In genomic region chr17:35842239-35842638, GRCh38 we compare ENCODE assay signal across 24 cellular contexts. TPM values are rescaled to one million over a fixed set of nuclear protein-coding genes. Genes with fewer than 3 reads are reported as not detected.
"Had no signal": no experiment of that assay in that cellular context is flagged by ENCODE, and none has a peak within 500 bp of the region (broad histone marks: within the 10 kb centered on the region; RNA-seq: fewer than 3 reads in every experiment).

No MANE protein-coding gene starts in this region.

- H3K4me1 ChIP-seq: body of pancreas, parathyroid adenoma, right lobe of liver, stomach, suprapubic skin had no signal

- DNase-seq: activated CD4-positive, alpha-beta T cell treated with anti-CD3 and anti-CD28 coated beads, Interleukin-2, amount 50 U/mL, for 1 hour; activated CD8-positive, alpha-beta memory T cell treated with anti-CD3 and anti-CD28 coated beads, Interleukin-2, amount 50 U/mL, for 48 hours; activated gamma-delta T cell treated with Interleukin-2 at 50 U/mL for 16 hours; body of pancreas; effector CD4-positive, alpha-beta T cell; foreskin melanocyte; right lobe of liver; stimulated activated CD4-positive, alpha-beta T cell treated with anti-CD3 and anti-CD28 coated beads, Interleukin-2, amount 100 ng/mL, for 24 hours; stomach; SW 1271; T-helper 17 cell had no signal

- H2AFZ ChIP-seq: parathyroid adenoma had no signal

- H3K27ac Mint-ChIP-seq: dendritic cell treated with granulocyte-macrophage colony-stimulating factor and Interleukin-4, amounts not matched to agents 40 ng/mL and 50 ng/mL, for 4 days; memory B cell; stimulated activated effector memory CD8-positive, alpha-beta T cell treated with anti-CD3 and anti-CD28 coated beads, Interleukin-12 subunit alpha, Interleukin-12 subunit beta, amount 100 ng/mL, for 72 hours had no signal

- ATAC-seq: body of pancreas; right lobe of liver; stimulated activated effector memory CD8-positive, alpha-beta T cell treated with anti-CD3 and anti-CD28 coated beads, Interleukin-12 subunit alpha, Interleukin-12 subunit beta, amount 100 ng/mL, for 72 hours; T-helper 17 cell had no signal

- H3K4me3 Mint-ChIP-seq: dendritic cell treated with granulocyte-macrophage colony-stimulating factor and Interleukin-4, amounts not matched to agents 40 ng/mL and 50 ng/mL, for 4 days; memory B cell; stimulated activated effector memory CD8-positive, alpha-beta T cell treated with anti-CD3 and anti-CD28 coated beads, Interleukin-12 subunit alpha, Interleukin-12 subunit beta, amount 100 ng/mL, for 72 hours; T-helper 17 cell had no signal

- H3K27me3 ChIP-seq: body of pancreas, cardiac muscle cell, right lobe of liver, stomach, suprapubic skin, tibial nerve had no signal

- H3K9me3 Mint-ChIP-seq: dendritic cell treated with granulocyte-macrophage colony-stimulating factor and Interleukin-4, amounts not matched to agents 40 ng/mL and 50 ng/mL, for 4 days; memory B cell; stimulated activated effector memory CD8-positive, alpha-beta T cell treated with anti-CD3 and anti-CD28 coated beads, Interleukin-12 subunit alpha, Interleukin-12 subunit beta, amount 100 ng/mL, for 72 hours had no signal

- H3K27me3 Mint-ChIP-seq: dendritic cell treated with granulocyte-macrophage colony-stimulating factor and Interleukin-4, amounts not matched to agents 40 ng/mL and 50 ng/mL, for 4 days; memory B cell; T-helper 17 cell had no signal

- H3K79me2 ChIP-seq: parathyroid adenoma had no signal

- H3K9me3 ChIP-seq: body of pancreas, right lobe of liver, stomach, suprapubic skin, tibial nerve had no signal

- H3K27ac ChIP-seq: body of pancreas, cardiac muscle cell, parathyroid adenoma, right lobe of liver, SK-N-MC, skin epidermis, stomach, suprapubic skin, tibial nerve had no signal

- H3K4me1 Mint-ChIP-seq: memory B cell had no signal

- H3K4me3 ChIP-seq: body of pancreas, cardiac muscle cell, right lobe of liver, SK-N-MC, skin epidermis, stomach, suprapubic skin, tibial nerve had no signal

RNA-seq across cellular contexts. Expression of gene HEATR9, which starts 26.5 kb away (rescaled TPM):
- total RNA-seq: body of pancreas, cardiac muscle cell, right lobe of liver, suprapubic skin, tibial nerve, urinary bladder had no signal
- polyA plus RNA-seq: liver, neural cell, stomach, urinary bladder had no signal

RNA-seq across cellular contexts. Expression of gene CCL5, which starts 37.9 kb away (rescaled TPM):
- total RNA-seq: cardiac muscle cell had no signal
- polyA plus RNA-seq: neural cell had no signal

RNA-seq across cellular contexts. Expression of gene MMP28, which starts 46.8 kb away (rescaled TPM):
- total RNA-seq: activated CD8-positive, alpha-beta memory T cell treated with anti-CD3 and anti-CD28 coated beads for 36 hours; cardiac muscle cell had no signal
